Comparison of ENCODE assay signal across 8 cellular contexts in genomic region chr19:50804420-50805272, GRCh38. TPM values are rescaled to one million over a fixed set of nuclear protein-coding genes. Genes with fewer than 3 reads are reported as not detected.
DNase-seq lines count a peak whose midpoint lies in the region; ATAC-seq, FAIRE-seq and TF ChIP-seq lines count a peak whose summit lies in the region.

No MANE protein-coding gene starts in this region.

- 0 to 1% methylated on average over 61 to 62 of the region's 62 CpGs for WGBS in pancreas, 2 donors

- intact Hi-C loops in Right ventricle myocardium superior (cut with DNase I) (no loop called here), pancreas (cut with DNase I) (no loop called here), tibial artery (cut with DNase I; ENCODE audit: low total_unique reads) (no loop called here)

- H3K4me1 ChIP-seq in adipocyte (ENCODE audit: control insufficient read depth, insufficient read depth, low read length) (peaks cover 15% of the 10 kb centered on the region), pancreas (peaks cover 0 to 16% (median 15%) of the 10 kb centered on the region in 3 donors), tibial artery (peaks cover 0 to 24% (median 20%) of the 10 kb centered on the region in 4 donors)

- TF ChIP-seq CTCF in GM12875 (IDR thresholded peaks at IDR 0.05; ENCODE audit: borderline replicate concordance, insufficient read depth, low read depth, low read length), result no peak
- TF ChIP-seq CTCF in pancreas (IDR thresholded peaks at IDR 0.05), result no peak
- TF ChIP-seq CTCF in tibial artery (IDR thresholded peaks at IDR 0.05), result no peak

- peaks cover 14% of the 10 kb centered on the region for H3K36me3 ChIP-seq in adipocyte (ENCODE audit: control insufficient read depth, insufficient read depth, low read length, severe bottlenecking)
- H3K36me3 ChIP-seq in pancreas, result peaks cover 0 to 15% (median 6%) of the 10 kb centered on the region in 3 donors
- H3K36me3 ChIP-seq in tibial artery, result peaks cover 5 to 24% (median 12%) of the 10 kb centered on the region in 3 donors

- H3K4me3 ChIP-seq in GM12875 (ENCODE audit: low read depth, low read length) (peak overlapping the region; percentile 98), adipocyte (ENCODE audit: low read length) (peak overlapping the region; percentile 99), pancreas (peak overlapping the region; percentile 69 to 95 (median 90)), tibial artery (peak overlapping the region; percentile 76 to 90)

- FAIRE-seq in pancreas (lab: Jason Lieb, UNC), result peak; percentile 87

- peak; percentile 92 for ATAC-seq in HG02798 (IDR thresholded peaks at IDR 0.05; ENCODE audit: poor library complexity, unreplicated experiment)
- peak; percentile 99 for ATAC-seq in Right ventricle myocardium superior (ENCODE audit: poor library complexity)
- peak; percentile 98 to 99 (median 98) for ATAC-seq in pancreas

- DNase-seq in NCI-H1417 treated with DMSO at 0.1 percent for 48 hours (lab: John Stamatoyannopoulos, UW) (peak; percentile 93), SW 1271 (lab: John Stamatoyannopoulos, UW) (peak; percentile 89 to 92), adipocyte (ENCODE audit: low read depth) (peak; percentile 100), Right ventricle myocardium superior (peak; percentile 99), pancreas (peak; percentile 96 to 100 (median 99)), tibial artery (peak; percentile 99)

- H3K27me3 ChIP-seq in adipocyte (replicated peaks; ENCODE audit: control insufficient read depth, insufficient read depth, low read length) (no peaks in the 10 kb centered on the region), pancreas (no peaks in the 10 kb centered on the region), tibial artery (no peaks in the 10 kb centered on the region)

- peak overlapping the region; percentile 100 for H3K9ac ChIP-seq in adipocyte (ENCODE audit: low read length)

- H3K27ac ChIP-seq in pancreas (peak overlapping the region; percentile 96 to 100 (median 98)), tibial artery (peak overlapping the region; percentile 90 to 91)

- no peaks in the 10 kb centered on the region for H3K9me3 ChIP-seq in adipocyte (ENCODE audit: control insufficient read depth, low read length)
- H3K9me3 ChIP-seq in pancreas, result no peaks in the 10 kb centered on the region
- H3K9me3 ChIP-seq in tibial artery, result no peaks in the 10 kb centered on the region

RNA-seq across cellular contexts. Expression of gene ACP4, which starts 14.4 kb away (rescaled TPM):
- total RNA-seq in Right ventricle myocardium superior (not detected), pancreas (not detected)
- not detected for polyA plus RNA-seq in pancreas

RNA-seq across cellular contexts. Expression of gene KLK1, which starts 18.9 kb away (rescaled TPM):
- total RNA-seq in Right ventricle myocardium superior (not detected), pancreas (1,000 to 10,000 TPM in 3 of 6 donors, 100 to 1,000 TPM in 3; 607 to 1,981 (median 1,041) TPM)
- polyA plus RNA-seq in pancreas, result 100 to 1,000 TPM; 683 to 756 TPM

RNA-seq across cellular contexts. Expression of gene KLK15, which starts 28.7 kb away (rescaled TPM):
- total RNA-seq in Right ventricle myocardium superior (not detected), pancreas (not detected)
- under 1 TPM; 0.07 to 0.27 TPM for polyA plus RNA-seq in pancreas

RNA-seq across cellular contexts. Expression of gene GPR32, which starts 34.4 kb away (rescaled TPM):
- total RNA-seq in Right ventricle myocardium superior (not detected), pancreas (not detected)
- polyA plus RNA-seq in pancreas, result not detected

RNA-seq across cellular contexts. Expression of gene KLK3, which starts 50.1 kb away (rescaled TPM):
- not detected for total RNA-seq in Right ventricle myocardium superior
- total RNA-seq in pancreas, result not detected
- under 1 TPM; 0.05 to 0.27 TPM for polyA plus RNA-seq in pancreas

Comparison
In these comparisons a context has a peak if more than half of its experiments do, and no peak if none do; other contexts are left out.
1. Peak in every context shown above with its lines: DNase-seq, ATAC-seq, H3K4me3 ChIP-seq and H3K27ac ChIP-seq.
2. RNA of gene KLK1, which starts 18.9 kb away (total RNA-seq): 607 to 1,981 TPM in pancreas; not detected in Right ventricle myocardium superior (single experiment); every median in the first group is over 100 times any median in the second.